Comparison of ENCODE assay signal across 8 cellular contexts in the genomic region with DNA sequence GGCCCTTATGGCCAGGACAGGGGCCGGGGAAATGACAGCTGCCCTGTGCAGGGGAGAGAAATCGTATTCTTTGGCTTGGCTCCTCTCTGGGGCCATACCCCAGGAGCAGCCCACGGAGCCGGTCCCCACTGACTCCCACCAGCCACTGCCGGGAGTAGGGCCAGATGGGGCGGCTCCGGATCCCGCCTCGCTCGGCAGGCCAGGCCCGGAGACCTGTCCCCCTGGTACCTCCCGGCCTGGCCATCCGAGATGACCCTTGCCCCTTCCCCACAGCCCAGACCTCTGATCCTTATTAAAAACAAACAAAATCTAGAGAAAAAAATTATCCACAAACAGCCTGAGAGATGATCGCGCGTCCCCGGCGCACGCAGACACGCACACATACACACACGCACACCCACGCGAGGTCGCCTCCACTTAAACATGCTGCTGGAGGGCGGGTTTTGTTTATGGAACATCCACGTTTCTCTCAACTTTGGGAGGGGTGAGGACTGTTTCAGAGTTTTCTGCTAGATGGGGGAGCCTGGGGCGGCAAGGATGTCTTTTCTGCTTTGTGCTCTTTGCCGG. TPM values are rescaled to one million over a fixed set of nuclear protein-coding genes. Genes with fewer than 3 reads are reported as not detected.
A peak's percentile ranks its signal among the peaks of the same experiment; 100 is the strongest.
DNase-seq lines count a peak whose midpoint lies in the region; ATAC-seq and TF ChIP-seq lines count a peak whose summit lies in the region.

No MANE protein-coding gene starts in this region.

- H3K27me3 ChIP-seq in body of pancreas = peaks cover 0 to 4% of the 10 kb centered on the region in 2 donors
- no peaks in the 10 kb centered on the region for H3K27me3 ChIP-seq in stomach smooth muscle (ENCODE audit: control insufficient read depth in 1 of 2, insufficient read depth in 2 of 2, low read length in 2 of 2)

- H3K4me3 ChIP-seq in body of pancreas = no peak overlapping the region
- peak overlapping the region; percentile 40 to 68 for H3K4me3 ChIP-seq in stomach smooth muscle (ENCODE audit: low read length in 2 of 2)

- intact Hi-C loops in body of pancreas (cut with DNase I) = no loop called here

- DNase-seq in AG20443 (ENCODE audit: low spot score) (peak; percentile 48), HuH-7 (ENCODE audit: low spot score) (peak; percentile 65), body of pancreas (peak in 2 of 4 donors; percentile 19 to 29), iris pigment epithelial cell (ENCODE audit: low read depth) (peak; percentile 38), NCI-H226 (no peak)
- no peak for DNase-seq in stimulated activated naive CD4-positive, alpha-beta T cell treated with Interleukin-2 at 50 U/mL for 16 hours (lab: John Stamatoyannopoulos, UW)

- peak overlapping the region; percentile 80 to 83 for H3K9ac ChIP-seq in stomach smooth muscle (ENCODE audit: low read length in 2 of 2)

- peak overlapping the region; percentile 56 to 87 (median 80) for H3K27ac ChIP-seq in body of pancreas
- peak overlapping the region; percentile 97 for H3K27ac ChIP-seq in stomach smooth muscle (ENCODE audit: low read length)

- TF ChIP-seq POLR2A in body of pancreas (IDR thresholded peaks at IDR 0.05) = no peak

- ATAC-seq in body of pancreas = no peak
- no peak for ATAC-seq in GM18873 (IDR thresholded peaks at IDR 0.05; ENCODE audit: low FRiP score, unreplicated experiment)

- 69 to 75% methylated on average over 22 to 28 of the region's 28 CpGs for WGBS in body of pancreas, 2 donors

- H3K4me1 ChIP-seq in body of pancreas (peaks cover 20% of the 10 kb centered on the region), stomach smooth muscle (ENCODE audit: control insufficient read depth, insufficient read depth, low read length) (peaks cover 43% of the 10 kb centered on the region)

- H3K36me3 ChIP-seq in body of pancreas (replicated peaks in 1 of 2; ENCODE audit: insufficient read depth in 1 of 2, low read depth in 2 of 2) (no peaks in the 10 kb centered on the region), stomach smooth muscle (ENCODE audit: control insufficient read depth in 2 of 2, insufficient read depth in 2 of 2, low read length in 2 of 2) (no peaks in the 10 kb centered on the region)

- no peaks in the 10 kb centered on the region for H3K9me3 ChIP-seq in body of pancreas
- no peaks in the 10 kb centered on the region for H3K9me3 ChIP-seq in stomach smooth muscle (ENCODE audit: control insufficient read depth in 2 of 2, low read length in 2 of 2)

- TF ChIP-seq CTCF in body of pancreas (IDR thresholded peaks at IDR 0.05) = no peak

RNA-seq across cellular contexts. Expression of gene IGLL1, which starts 59.1 kb away (rescaled TPM):
- total RNA-seq in body of pancreas = not detected

Comparison
In these comparisons a context has a peak if more than half of its experiments do, and no peak if none do; other contexts are left out.
1. DNase-seq: peak in AG20443 (single experiment), HuH-7 (single experiment) and iris pigment epithelial cell (single experiment); none in NCI-H226 (single experiment) and stimulated activated naive CD4-positive, alpha-beta T cell treated with Interleukin-2 at 50 U/mL for 16 hours (single experiment).
2. H3K4me3 ChIP-seq: peak in stomach smooth muscle (2 of 2); none in body of pancreas (0 of 2).